Comparison of ENCODE assay signal across 15 cellular contexts in the genomic region with DNA sequence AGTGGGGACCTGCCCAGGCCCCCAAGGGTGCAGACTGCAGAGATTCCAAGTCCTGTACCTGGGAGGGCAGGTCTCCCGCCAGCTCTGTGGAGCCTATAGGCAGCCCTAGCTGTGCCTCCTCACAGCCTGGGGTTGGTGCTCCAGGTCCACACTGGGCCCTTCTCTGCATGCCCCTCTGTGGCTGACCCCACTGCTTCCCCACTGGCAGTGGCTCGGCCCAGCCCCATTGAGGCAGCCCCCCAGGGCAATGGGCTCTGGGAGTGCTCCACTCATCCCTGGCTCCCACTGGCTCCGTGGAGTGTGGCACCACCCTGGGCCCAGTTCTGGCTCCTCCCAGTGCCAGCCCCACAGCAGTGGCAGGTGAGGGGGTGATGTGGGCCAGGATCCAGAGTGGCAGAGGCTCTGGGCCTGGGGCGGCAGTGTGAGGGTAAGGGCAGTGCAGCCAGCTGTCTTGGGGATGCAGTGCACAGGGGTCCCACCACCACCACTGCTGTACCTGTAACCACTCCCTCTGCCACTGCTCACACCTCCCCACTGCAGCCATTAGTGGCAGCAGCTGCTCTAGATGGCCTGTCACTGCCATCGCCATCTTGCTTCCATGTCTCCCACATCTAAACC.
DNase-seq lines count a peak whose midpoint lies in the region; ATAC-seq and TF ChIP-seq lines count a peak whose summit lies in the region.
"Had no signal": no experiment of that assay in that cellular context is flagged by ENCODE, and none has a peak within 500 bp of the region (broad histone marks: within the 10 kb centered on the region; RNA-seq: fewer than 3 reads in every experiment).

No MANE protein-coding gene starts in this region.

- H3K4me3 Mint-ChIP-seq in stimulated activated memory B cell treated with anti-CD40 and anti-IgM and Interleukin-4, amounts not matched to agents 10 μg/mL and 1 μg/mL and 100 μg/mL, for 72 hours, result no peak overlapping the region
- H3K4me3 Mint-ChIP-seq: CD14-positive monocyte; CD8-positive, alpha-beta T cell had no signal

- TF ChIP-seq EP300 in gastroesophageal sphincter (IDR thresholded peaks at IDR 0.05) (no peak), esophagus muscularis mucosa (IDR thresholded peaks at IDR 0.05) (no peak)

- no peak overlapping the region for H4K8ac ChIP-seq in neuronal stem cell (ENCODE audit: low read depth, low read length)

- H3K9ac ChIP-seq in neuronal stem cell (ENCODE audit: low read depth, low read length, poor library complexity), result no peak overlapping the region

- peak; percentile 4 for DNase-seq in activated gamma-delta T cell (lab: John Stamatoyannopoulos, UW)
- no peak for DNase-seq in activated gamma-delta T cell treated with Interleukin-2 at 50 U/mL for 16 hours
- DNase-seq in neuronal stem cell (ENCODE audit: low spot score), result no peak
- no peak for DNase-seq in esophagus muscularis mucosa (ENCODE audit: extremely low spot score)
- DNase-seq: CD8-positive, alpha-beta T cell; COR-L47; DND-41; GDM1; HCEC 1CT had no signal

- no peak overlapping the region for H4K91ac ChIP-seq in neuronal stem cell (ENCODE audit: low read depth, low read length, poor library complexity)

- H3K27me3 Mint-ChIP-seq in stimulated activated memory B cell treated with anti-CD40 and anti-IgM and Interleukin-4, amounts not matched to agents 10 μg/mL and 1 μg/mL and 100 μg/mL, for 72 hours, result no peaks in the 10 kb centered on the region

- peak overlapping the region; percentile 19 for H3K18ac ChIP-seq in neuronal stem cell (ENCODE audit: low read length)

- WGBS in gastroesophageal sphincter (ENCODE audit: low coverage in 1 of 2), 2 donors, result 71% methylated on average over 1 of the region's 5 CpGs; no CpG with 5 or more reads in 1 of the 2 donors
- WGBS in neuronal stem cell (ENCODE audit: extremely low coverage in 2 of 2, insufficient read length in 2 of 2, insufficient replicate concordance in 1 of 2), 2 donors, result no CpG with 5 or more reads among the region's 5 CpGs
- WGBS in esophagus muscularis mucosa, result 78% methylated on average over 3 of the region's 5 CpGs

- TF ChIP-seq CTCF in gastroesophageal sphincter (IDR thresholded peaks at IDR 0.05) (no peak), esophagus muscularis mucosa (IDR thresholded peaks at IDR 0.05) (no peak)

- H3K36me3 ChIP-seq in gastroesophageal sphincter (no peaks in the 10 kb centered on the region), neuronal stem cell (replicated peaks in 1 of 2; ENCODE audit: control insufficient read depth in 2 of 2, insufficient read depth in 2 of 2, low read length in 2 of 2) (no peaks in the 10 kb centered on the region), esophagus muscularis mucosa (no peaks in the 10 kb centered on the region)

- H3K27ac Mint-ChIP-seq in stimulated activated memory B cell treated with anti-CD40 and anti-IgM and Interleukin-4, amounts not matched to agents 10 μg/mL and 1 μg/mL and 100 μg/mL, for 72 hours, result no peak overlapping the region
- H3K27ac Mint-ChIP-seq: CD14-positive monocyte; CD8-positive, alpha-beta T cell had no signal

- intact Hi-C loops in esophagus muscularis mucosa (cut with DNase I), result no loop called here

- H3K27me3 ChIP-seq in gastroesophageal sphincter, result no peaks in the 10 kb centered on the region
- no peaks in the 10 kb centered on the region for H3K27me3 ChIP-seq in neuronal stem cell (ENCODE audit: control insufficient read depth in 3 of 3, insufficient read depth in 3 of 3, low read depth in 1 of 3, low read length in 3 of 3)
- no peaks in the 10 kb centered on the region for H3K27me3 ChIP-seq in esophagus muscularis mucosa

- H2BK15ac ChIP-seq in neuronal stem cell (ENCODE audit: low read length), result peak overlapping the region; percentile 37

- ATAC-seq in gastroesophageal sphincter, result peak; percentile 34
- ATAC-seq in stimulated activated memory B cell treated with anti-CD40 and anti-IgM and Interleukin-4, amounts not matched to agents 10 μg/mL and 1 μg/mL and 100 μg/mL, for 72 hours, result peak; percentile 20
- ATAC-seq in HG02852 (IDR thresholded peaks at IDR 0.05; ENCODE audit: unreplicated experiment), result no peak
- no peak for ATAC-seq in GM18873 (IDR thresholded peaks at IDR 0.05; ENCODE audit: low FRiP score, unreplicated experiment)
- ATAC-seq: CD8-positive, alpha-beta T cell had no signal

- peaks cover 12% of the 10 kb centered on the region for H3K9me3 Mint-ChIP-seq in stimulated activated memory B cell treated with anti-CD40 and anti-IgM and Interleukin-4, amounts not matched to agents 10 μg/mL and 1 μg/mL and 100 μg/mL, for 72 hours
- H3K9me3 Mint-ChIP-seq: CD8-positive, alpha-beta T cell had no signal

- no peak overlapping the region for H3K4ac ChIP-seq in neuronal stem cell (ENCODE audit: low read length)

- H3K4me3 ChIP-seq in gastroesophageal sphincter (no peak overlapping the region), neuronal stem cell (ENCODE audit: low read length in 2 of 2) (no peak overlapping the region), esophagus muscularis mucosa (no peak overlapping the region)

- H3K4me1 ChIP-seq in gastroesophageal sphincter, result no peaks in the 10 kb centered on the region
- H3K4me1 ChIP-seq in neuronal stem cell (ENCODE audit: control insufficient read depth in 2 of 2, insufficient read depth in 1 of 2, low read depth in 1 of 2, low read length in 2 of 2), result no peaks in the 10 kb centered on the region
- H3K4me1 ChIP-seq in esophagus muscularis mucosa, result no peaks in the 10 kb centered on the region

- no peak overlapping the region for H3K4me2 ChIP-seq in neuronal stem cell (ENCODE audit: insufficient read depth, low read length, poor library complexity, severe bottlenecking)

- peak overlapping the region; percentile 65 for H3K23ac ChIP-seq in neuronal stem cell (ENCODE audit: low read depth, low read length, poor library complexity)

- peak overlapping the region; percentile 68 for H2AK5ac ChIP-seq in neuronal stem cell (ENCODE audit: low read depth, low read length)

- peak overlapping the region; percentile 41 for H2BK12ac ChIP-seq in neuronal stem cell (ENCODE audit: low read length)

- H2BK5ac ChIP-seq in neuronal stem cell (ENCODE audit: low read length), result no peak overlapping the region

- H3K27ac ChIP-seq in gastroesophageal sphincter (no peak overlapping the region), neuronal stem cell (replicated peaks; ENCODE audit: low read length) (no peak overlapping the region), esophagus muscularis mucosa (replicated peaks in 1 of 4) (no peak overlapping the region)
- H3K27ac ChIP-seq: 22Rv1 had no signal

- H3K9me3 ChIP-seq in gastroesophageal sphincter (peaks cover 0 to 8% (median 0%) of the 10 kb centered on the region in 3 donors), neuronal stem cell (replicated peaks in 1 of 2; ENCODE audit: control insufficient read depth in 2 of 2, insufficient read depth in 1 of 2, low read depth in 1 of 2, low read length in 2 of 2) (peaks cover 0 to 2% of the 10 kb centered on the region in 2 donors), esophagus muscularis mucosa (no peaks in the 10 kb centered on the region)

- no peaks in the 10 kb centered on the region for H3K79me1 ChIP-seq in neuronal stem cell (ENCODE audit: low read depth, low read length)

- TF ChIP-seq POLR2A in gastroesophageal sphincter (IDR thresholded peaks at IDR 0.05), result no peak
- no peak for TF ChIP-seq POLR2A in esophagus muscularis mucosa (IDR thresholded peaks at IDR 0.05; ENCODE audit: low read depth)

- peak overlapping the region; percentile 82 for H3K14ac ChIP-seq in neuronal stem cell (ENCODE audit: low read length)

- H2BK120ac ChIP-seq in neuronal stem cell (ENCODE audit: low read depth, low read length), result no peak overlapping the region

- no peaks in the 10 kb centered on the region for H3K4me1 Mint-ChIP-seq in stimulated activated memory B cell treated with anti-CD40 and anti-IgM and Interleukin-4, amounts not matched to agents 10 μg/mL and 1 μg/mL and 100 μg/mL, for 72 hours
- H3K4me1 Mint-ChIP-seq: CD14-positive monocyte had no signal

- H2AFZ ChIP-seq in neuronal stem cell (ENCODE audit: low read length), result no peak overlapping the region

- peaks cover 2% of the 10 kb centered on the region for H3K36me3 Mint-ChIP-seq in stimulated activated memory B cell treated with anti-CD40 and anti-IgM and Interleukin-4, amounts not matched to agents 10 μg/mL and 1 μg/mL and 100 μg/mL, for 72 hours
- H3K36me3 Mint-ChIP-seq: CD14-positive monocyte; CD8-positive, alpha-beta T cell had no signal

Comparison
In these comparisons a context has a peak if more than half of its experiments do, and no peak if none do; other contexts are left out.
1. ATAC-seq: peak in gastroesophageal sphincter (single experiment) and stimulated activated memory B cell treated with anti-CD40 and anti-IgM and Interleukin-4, amounts not matched to agents 10 μg/mL and 1 μg/mL and 100 μg/mL, for 72 hours (single experiment); none in HG02852 (single experiment) and GM18873 (single experiment).